In the genomic region with DNA sequence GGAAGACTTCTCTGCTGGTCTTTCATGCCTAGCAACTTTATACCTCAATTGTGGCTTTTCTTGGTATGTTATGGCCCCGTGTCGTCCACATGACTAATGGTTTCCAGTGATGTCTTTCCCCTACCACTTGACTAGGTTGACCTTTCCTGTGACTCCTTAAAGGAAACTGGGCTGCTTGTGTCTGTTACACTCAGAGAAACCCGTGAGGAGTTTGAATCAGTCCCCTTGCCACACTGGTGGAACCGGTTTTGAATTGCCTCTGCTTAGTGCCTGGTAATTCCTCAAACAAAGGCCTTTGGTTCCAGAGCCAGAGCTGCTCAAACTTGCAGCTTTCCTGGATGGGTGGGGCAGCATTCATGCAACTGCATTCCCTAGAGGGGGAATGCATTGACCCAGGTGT, we compare ENCODE assay signal across 8 cellular contexts. TPM values are rescaled to one million over a fixed set of nuclear protein-coding genes. Genes with fewer than 3 reads are reported as not detected.
DNase-seq lines count a peak whose midpoint lies in the region; ATAC-seq, FAIRE-seq and TF ChIP-seq lines count a peak whose summit lies in the region.

No MANE protein-coding gene starts in this region.

- no peaks in the 10 kb centered on the region for H4K20me1 ChIP-seq in endothelial cell of umbilical vein (replicated peaks; ENCODE audit: control insufficient read depth, extremely low read depth, insufficient read depth, low read length)

- peak overlapping the region; percentile 85 for H2AFZ ChIP-seq in endothelial cell of umbilical vein (ENCODE audit: low read depth, low read length)
- no peak overlapping the region for H2AFZ ChIP-seq in trophoblast cell (ENCODE audit: insufficient read depth, low read length, poor library complexity)

- no peak overlapping the region for H2BK12ac ChIP-seq in trophoblast cell (ENCODE audit: low read length)

- H3K18ac ChIP-seq in trophoblast cell (ENCODE audit: low read length): no peak overlapping the region

- H2BK5ac ChIP-seq in trophoblast cell (ENCODE audit: low read depth, low read length, poor library complexity): peak overlapping the region; percentile 69

- H3K4me3 ChIP-seq in endothelial cell of umbilical vein (replicated peaks in 1 of 3; ENCODE audit: insufficient read depth in 1 of 3, low read depth in 1 of 3, low read length in 3 of 3) (no peak overlapping the region), trophoblast cell (ENCODE audit: low read depth, low read length) (no peak overlapping the region), HAP-1 (no peak overlapping the region)

- no peak overlapping the region for H4K12ac ChIP-seq in trophoblast cell (ENCODE audit: low read depth, low read length)

- DNase-seq in activated naive CD4-positive, alpha-beta T cell treated with anti-CD3 and anti-CD28 coated beads, Interleukin-2, amount 50 U/mL, for 72 hours (ENCODE audit: low spot score in 2 of 2): peak in 1 of 2 donors; percentile 65
- no peak for DNase-seq in activated naive CD4-positive, alpha-beta T cell treated with anti-CD3 and anti-CD28 coated beads, Interleukin-2, amount 50 U/mL, for 16 hours
- DNase-seq in NCI-H2196 treated with DMSO at 0.1 percent for 48 hours (lab: John Stamatoyannopoulos, UW; ENCODE audit: unreplicated experiment) (peak; percentile 31), endothelial cell of umbilical vein (ENCODE audit: low read depth, low spot score) (peak; percentile 56), trophoblast cell (peak; percentile 99 to 100), frontal cortex (ENCODE audit: low spot score in 2 of 2) (no peak), HAP-1 (ENCODE audit: low spot score in 2 of 2) (no peak)

- peak overlapping the region; percentile 56 to 87 for H3K27ac Mint-ChIP-seq in activated naive CD4-positive, alpha-beta T cell treated with anti-CD3 and anti-CD28 coated beads, Interleukin-2, amount 50 U/mL, for 72 hours

- H3K9me1 ChIP-seq in endothelial cell of umbilical vein (replicated peaks; ENCODE audit: control insufficient read depth, extremely low read depth, insufficient read depth, low read length): no peaks in the 10 kb centered on the region

- in situ Hi-C loops in HAP-1 (cut with MboI; ENCODE audit: low sequenced_read_pairs): loop anchor here (10.0 kb wide), 1 partner anchor 537 kb away; no protein-coding TSS in a partner anchor

- FAIRE-seq in endothelial cell of umbilical vein (lab: Jason Lieb, UNC): no peak
- no peak for FAIRE-seq in frontal cortex (lab: Jason Lieb, UNC)

- TF ChIP-seq CTCF in endothelial cell of umbilical vein (IDR thresholded peaks at IDR 0.05; ENCODE audit: extremely low read depth in 1 of 2, insufficient read depth in 1 of 2, low read depth in 1 of 2, low read length in 2 of 2): no peak

- no peak overlapping the region for H3K4ac ChIP-seq in trophoblast cell (ENCODE audit: low read depth, low read length)

- peaks cover 27% of the 10 kb centered on the region for H3K79me1 ChIP-seq in trophoblast cell (ENCODE audit: low read length)

- POLR2A ChIA-PET in endothelial cell of umbilical vein (lab: Charles Lee): no interaction called here

- no peak overlapping the region for H3K14ac ChIP-seq in trophoblast cell (ENCODE audit: low read length)

- no peak overlapping the region for H2BK120ac ChIP-seq in trophoblast cell (ENCODE audit: insufficient read depth, low read length, poor library complexity)

- no CpG with 5 or more reads among the region's 4 CpGs for WGBS in trophoblast cell (ENCODE audit: extremely low coverage, insufficient coverage, insufficient read length)

- no peaks in the 10 kb centered on the region for H3K36me3 ChIP-seq in endothelial cell of umbilical vein (ENCODE audit: control insufficient read depth in 2 of 2, extremely low read depth in 1 of 2, insufficient read depth in 2 of 2, low read length in 2 of 2)
- H3K36me3 ChIP-seq in trophoblast cell (ENCODE audit: control insufficient read depth in 1 of 2, insufficient read depth in 2 of 2, low read length in 2 of 2): no peaks in the 10 kb centered on the region
- H3K36me3 ChIP-seq in HAP-1 (replicated peaks): no peaks in the 10 kb centered on the region

- H3K4me2 ChIP-seq in endothelial cell of umbilical vein (ENCODE audit: insufficient read depth, low read length): no peak overlapping the region
- peak overlapping the region; percentile 50 for H3K4me2 ChIP-seq in trophoblast cell (ENCODE audit: low read length)

- H3K9me3 ChIP-seq in endothelial cell of umbilical vein (replicated peaks; ENCODE audit: control insufficient read depth, insufficient read depth, low read length) (no peaks in the 10 kb centered on the region), trophoblast cell (ENCODE audit: insufficient read depth, low read depth, low read length) (no peaks in the 10 kb centered on the region), HAP-1 (no peaks in the 10 kb centered on the region)

- no peak for TF ChIP-seq POLR2A in endothelial cell of umbilical vein (IDR thresholded peaks at IDR 0.05; ENCODE audit: low read depth, low read length)

- no peak overlapping the region for H3K9ac ChIP-seq in endothelial cell of umbilical vein (replicated peaks; ENCODE audit: extremely low read depth, insufficient read depth, low read length)
- no peak overlapping the region for H3K9ac ChIP-seq in trophoblast cell (ENCODE audit: low read length)

- no peaks in the 10 kb centered on the region for H3K9me3 Mint-ChIP-seq in activated naive CD4-positive, alpha-beta T cell treated with anti-CD3 and anti-CD28 coated beads, Interleukin-2, amount 50 U/mL, for 72 hours

- H4K91ac ChIP-seq in trophoblast cell (ENCODE audit: low read depth, low read length): peak overlapping the region; percentile 88

- H3K23ac ChIP-seq in trophoblast cell (ENCODE audit: low read length): no peak overlapping the region

- no TSS peak for BruUV-seq in endothelial cell of umbilical vein (replicated peaks; lab: Mats Ljungman, UMichigan)

- no peak overlapping the region for H2AK5ac ChIP-seq in trophoblast cell (ENCODE audit: low read length)

- peaks cover 23% of the 10 kb centered on the region for H3K4me1 ChIP-seq in endothelial cell of umbilical vein (ENCODE audit: control insufficient read depth, extremely low read depth, insufficient read depth, low read length)
- peaks cover 16 to 24% of the 10 kb centered on the region in 2 experiments for H3K4me1 ChIP-seq in trophoblast cell (ENCODE audit: control insufficient read depth in 1 of 2, insufficient read depth in 2 of 2, low read length in 2 of 2)
- H3K4me1 ChIP-seq in HAP-1: no peaks in the 10 kb centered on the region

- H3K27ac ChIP-seq in endothelial cell of umbilical vein (ENCODE audit: insufficient read depth, low read depth, low read length) (no peak overlapping the region), trophoblast cell (ENCODE audit: low read depth, low read length) (peak overlapping the region; percentile 97)

- no peaks in the 10 kb centered on the region for H3K36me3 Mint-ChIP-seq in activated naive CD4-positive, alpha-beta T cell treated with anti-CD3 and anti-CD28 coated beads, Interleukin-2, amount 50 U/mL, for 72 hours

- no peaks in the 10 kb centered on the region for H3K79me2 ChIP-seq in endothelial cell of umbilical vein (ENCODE audit: control insufficient read depth, insufficient read depth, low read length)
- peaks cover 2% of the 10 kb centered on the region for H3K79me2 ChIP-seq in trophoblast cell (ENCODE audit: control insufficient read depth, insufficient read depth, low read length, poor library complexity)

- dilution Hi-C loops in endothelial cell of umbilical vein (cut with MboI; ENCODE audit: extremely low pct_ligation_motif_present, low sequenced_read_pairs): no loop called here

- H3K27me3 ChIP-seq in endothelial cell of umbilical vein (ENCODE audit: control insufficient read depth in 2 of 2, insufficient read depth in 2 of 2, low read length in 2 of 2) (no peaks in the 10 kb centered on the region), trophoblast cell (ENCODE audit: insufficient read depth, low read length) (no peaks in the 10 kb centered on the region), HAP-1 (ENCODE audit: low read depth) (no peaks in the 10 kb centered on the region)

- peak; percentile 58 to 88 for ATAC-seq in activated naive CD4-positive, alpha-beta T cell treated with anti-CD3 and anti-CD28 coated beads, Interleukin-2, amount 50 U/mL, for 72 hours
- ATAC-seq in GM21528 (IDR thresholded peaks at IDR 0.05; ENCODE audit: low FRiP score, unreplicated experiment): no peak

- intact Hi-C loops in endothelial cell of umbilical vein (cut with micrococcal nuclease): loop anchor here (5.0 kb wide), 1 partner anchor 400 kb away; no protein-coding TSS in a partner anchor

- peak overlapping the region; percentile 74 for H4K8ac ChIP-seq in trophoblast cell (ENCODE audit: low read depth, low read length)

- CTCF ChIA-PET in endothelial cell of umbilical vein (lab: Charles Lee): interaction anchor here (1.0 to 3.1 kb wide), 3 partner anchors 171 to 547 kb away, joined by 3 to 14 read pairs (median 11); a partner anchor contains a TSS

TF ChIP-seq in endothelial cell of umbilical vein, 7 proteins besides CTCF, POLR2A, EP300 and RAD21 (continues in another document):
- TF ChIP-seq FOS (IDR thresholded peaks at IDR 0.05; ENCODE audit: borderline replicate concordance, insufficient read depth, low read length): peak; percentile 27

RNA-seq across cellular contexts. Expression of a gene that starts 21.9 kb away (rescaled TPM):
- total RNA-seq in activated naive CD4-positive, alpha-beta T cell treated with anti-CD3 and anti-CD28 coated beads, Interleukin-2, amount 50 U/mL, for 72 hours: not detected
- total RNA-seq in endothelial cell of umbilical vein (not detected in 2 replicates), frontal cortex (0.82 TPM)
- not detected in 2 replicates for polyA plus RNA-seq in endothelial cell of umbilical vein
- polyA plus RNA-seq in endothelial cell of umbilical vein (2011; cell fraction: cytosol; rRNA removed): not detected in 2 replicates
- not detected in 2 replicates for polyA plus RNA-seq in endothelial cell of umbilical vein (2011; cell fraction: nucleus; rRNA removed)
- not detected in 2 replicates for polyA plus RNA-seq in endothelial cell of umbilical vein (2012)
- polyA minus RNA-seq in endothelial cell of umbilical vein: not detected in 2 replicates
- polyA minus RNA-seq in endothelial cell of umbilical vein (2011; cell fraction: cytosol; rRNA and poly(A)+ RNA removed): not detected
- polyA minus RNA-seq in endothelial cell of umbilical vein (2011; cell fraction: nucleus; rRNA and poly(A)+ RNA removed): not detected in 2 replicates
- polyA plus RNA-seq in trophoblast cell (2013): 0.03 and 0.08 TPM in 2 replicates

RNA-seq across cellular contexts. Expression of a gene that starts 44.2 kb away (rescaled TPM):
- total RNA-seq in activated naive CD4-positive, alpha-beta T cell treated with anti-CD3 and anti-CD28 coated beads, Interleukin-2, amount 50 U/mL, for 72 hours: 10 to 100 TPM; 17.1 to 35.8 TPM
- total RNA-seq in endothelial cell of umbilical vein (10.5 and 12.8 TPM in 2 replicates), frontal cortex (8.6 TPM)
- polyA plus RNA-seq in endothelial cell of umbilical vein: 8.3 and 11.1 TPM in 2 replicates
- 12.7 and 13.2 TPM in 2 replicates for polyA plus RNA-seq in endothelial cell of umbilical vein (2011; cell fraction: cytosol; rRNA removed)
- 7.8 and 8.7 TPM in 2 replicates for polyA plus RNA-seq in endothelial cell of umbilical vein (2011; cell fraction: nucleus; rRNA removed)
- 6.6 and 13.2 TPM in 2 replicates for polyA plus RNA-seq in endothelial cell of umbilical vein (2012)
- polyA minus RNA-seq in endothelial cell of umbilical vein: 7.2 and 11.7 TPM in 2 replicates
- 4.2 TPM for polyA minus RNA-seq in endothelial cell of umbilical vein (2011; cell fraction: cytosol; rRNA and poly(A)+ RNA removed)
- polyA minus RNA-seq in endothelial cell of umbilical vein (2011; cell fraction: nucleus; rRNA and poly(A)+ RNA removed): 4.4 and 6.5 TPM in 2 replicates
- 14.5 and 15.0 TPM in 2 replicates for polyA plus RNA-seq in trophoblast cell (2013)

Comparison
In these comparisons a context has a peak if more than half of its experiments do, and no peak if none do; other contexts are left out.
1. DNase-seq: peak in NCI-H2196 treated with DMSO at 0.1 percent for 48 hours (single experiment), endothelial cell of umbilical vein (single experiment) and trophoblast cell (2 of 2); none in activated naive CD4-positive, alpha-beta T cell treated with anti-CD3 and anti-CD28 coated beads, Interleukin-2, amount 50 U/mL, for 16 hours (single experiment), frontal cortex (0 of 2) and HAP-1 (0 of 2).